Comparison of ENCODE assay signal across 8 cellular contexts in genomic region chr9:19049872-19050636, GRCh38. TPM values are rescaled to one million over a fixed set of nuclear protein-coding genes. Genes with fewer than 3 reads are reported as not detected.
DNase-seq lines count a peak whose midpoint lies in the region; ATAC-seq and TF ChIP-seq lines count a peak whose summit lies in the region.

No MANE protein-coding gene starts in this region.

- H3K9me3 Mint-ChIP-seq in activated naive CD4-positive, alpha-beta T cell treated with anti-CD3 and anti-CD28 coated beads, Interleukin-2, amount 50 U/mL, for 72 hours = no peaks in the 10 kb centered on the region

- TF ChIP-seq POLR2A in IMR-90 (IDR thresholded peaks at IDR 0.05; ENCODE audit: low read depth, low read length) (no peak), prostate gland (IDR thresholded peaks at IDR 0.05) (no peak)

- peaks cover 37% of the 10 kb centered on the region for H3K4me1 ChIP-seq in DND-41 (ENCODE audit: insufficient read depth, low read length)
- peaks cover 2% of the 10 kb centered on the region; the same call in 1 of the 2 replicates for H3K4me1 ChIP-seq in IMR-90 (ENCODE audit: control insufficient read depth, insufficient read depth, low read length)
- no peaks in the 10 kb centered on the region for H3K4me1 ChIP-seq in prostate gland (replicated peaks)

- ATAC-seq in DND-41 (ENCODE audit: insufficient read depth, low read depth) = no peak
- peak; percentile 10 for ATAC-seq in IMR-90 (ENCODE audit: low read depth)
- no peak for ATAC-seq in activated naive CD4-positive, alpha-beta T cell treated with anti-CD3 and anti-CD28 coated beads, Interleukin-2, amount 50 U/mL, for 72 hours
- peak; percentile 2 to 16 for ATAC-seq in left cardiac atrium

- H4K5ac ChIP-seq in IMR-90 (ENCODE audit: low read depth, low read length) = peak overlapping the region; percentile 35; the same call in 1 of the 2 replicates

- H2AK9ac ChIP-seq in IMR-90 (replicated peaks; ENCODE audit: low read depth, low read length, poor library complexity) = peak overlapping the region; percentile 90

- TF ChIP-seq CTCF in DND-41 (IDR thresholded peaks at IDR 0.05; ENCODE audit: borderline replicate concordance, extremely low read depth, low read length, poor library complexity, severe bottlenecking) (no peak), IMR-90 (conservative IDR thresholded peaks at IDR 0.05; ENCODE audit: low read depth, low read length) (no peak), prostate gland (IDR thresholded peaks at IDR 0.05) (no peak)

- dilution Hi-C loops in IMR-90 (cut with HindIII; ENCODE audit: low sequenced_read_pairs, unreplicated experiment) = no loop called here

- POLR2A ChIA-PET in IMR-90 (lab: Charles Lee; ENCODE audit: unreplicated experiment) = no interaction called here

- peak overlapping the region; percentile 78 to 94 for H4K8ac ChIP-seq in IMR-90 (ENCODE audit: low read depth in 2 of 2, low read length in 2 of 2)

- peak overlapping the region; percentile 78 for H2AK5ac ChIP-seq in IMR-90 (ENCODE audit: low read depth, low read length)

- WGBS in IMR-90 (ENCODE audit: extremely low coverage in 2 of 2, insufficient read length in 1 of 2), 2 experiments = 1% methylated on average over 7 of the region's 36 CpGs; no CpG with 5 or more reads in 1 of the 2 experiments
- 2% methylated on average over 36 of the region's 36 CpGs for WGBS in prostate gland

- CTCF ChIA-PET in IMR-90 (lab: Yijun Ruan, JAX) = interaction anchor here (1.4 kb wide), 1 partner anchor 124 kb away, joined by 4 read pairs; no protein-coding TSS in a partner anchor

- H3K27me3 ChIP-seq in DND-41 (ENCODE audit: insufficient read depth, low read length, poor library complexity) (no peaks in the 10 kb centered on the region), IMR-90 (ENCODE audit: control insufficient read depth, insufficient read depth, low read length) (no peaks in the 10 kb centered on the region), prostate gland (replicated peaks; ENCODE audit: insufficient read depth) (no peaks in the 10 kb centered on the region)

- H3K9me1 ChIP-seq in IMR-90 (ENCODE audit: insufficient read depth, low read length) = 0 out of 2 replicates have a peak, but pooled peaks cover 2% of the 10 kb centered on the region

- H2AFZ ChIP-seq in DND-41 (ENCODE audit: low read depth, low read length) (peak overlapping the region; percentile 85), IMR-90 (replicated peaks; ENCODE audit: low read length, poor library complexity) (peak overlapping the region; percentile 96)

- H4K20me1 ChIP-seq in DND-41 (ENCODE audit: insufficient read depth, low read length) = peaks cover 13% of the 10 kb centered on the region; the same call in 1 of the 2 replicates
- peaks cover 24% of the 10 kb centered on the region for H4K20me1 ChIP-seq in IMR-90 (ENCODE audit: insufficient read depth, low read length)

- peak overlapping the region; percentile 78 for H3K4ac ChIP-seq in IMR-90 (ENCODE audit: low read depth, low read length)

- in situ Hi-C loops in IMR-90 (cut with MboI; ENCODE audit: low sequenced_read_pairs) = loop anchor here (10.0 to 25.0 kb wide), 2 partner anchors 125 to 1513 kb away; no protein-coding TSS in a partner anchor

- H3K79me2 ChIP-seq in DND-41 (ENCODE audit: insufficient read depth, low read length) = peaks cover 33% of the 10 kb centered on the region

- DNase-seq in DND-41 (peak; percentile 17), IMR-90 (peak; percentile 54), left cardiac atrium (no peak), prostate gland (ENCODE audit: low spot score) (no peak), activated gamma-delta T cell treated with Interleukin-2 at 50 U/mL for 16 hours (no peak), GDM1 (lab: John Stamatoyannopoulos, UW) (no peak), ureter (ENCODE audit: low spot score) (no peak)
- DNase-seq in activated naive CD4-positive, alpha-beta T cell treated with anti-CD3 and anti-CD28 coated beads, Interleukin-2, amount 50 U/mL, for 72 hours (ENCODE audit: low spot score in 2 of 2) = no peak

- H3K9me3 ChIP-seq in DND-41 (ENCODE audit: insufficient read depth, low read length, severe bottlenecking) (no peaks in the 10 kb centered on the region), IMR-90 (ENCODE audit: control insufficient read depth, insufficient read depth, low read length) (no peaks in the 10 kb centered on the region), prostate gland (no peaks in the 10 kb centered on the region)

- peak overlapping the region; percentile 86 for H3K14ac ChIP-seq in IMR-90 (replicated peaks; ENCODE audit: low read depth, low read length)

- peak overlapping the region; percentile 64 for H2BK5ac ChIP-seq in IMR-90 (ENCODE audit: low read depth, low read length, poor library complexity, severe bottlenecking)

- peaks cover 18% of the 10 kb centered on the region in 2 donors for H3K36me3 Mint-ChIP-seq in activated naive CD4-positive, alpha-beta T cell treated with anti-CD3 and anti-CD28 coated beads, Interleukin-2, amount 50 U/mL, for 72 hours

- peak overlapping the region; percentile 95 to 98 for H3K27ac Mint-ChIP-seq in activated naive CD4-positive, alpha-beta T cell treated with anti-CD3 and anti-CD28 coated beads, Interleukin-2, amount 50 U/mL, for 72 hours

- peak overlapping the region; percentile 93 for H3K23ac ChIP-seq in IMR-90 (ENCODE audit: low read depth, low read length)

- H3K4me3 ChIP-seq in DND-41 (ENCODE audit: low read depth in 1 of 2, low read length in 2 of 2) (peak overlapping the region; percentile 75 to 83), IMR-90 (ENCODE audit: insufficient read depth, low read depth, low read length) (peak overlapping the region; percentile 74), prostate gland (peak overlapping the region; percentile 79 to 89)

- H4K91ac ChIP-seq in IMR-90 (ENCODE audit: insufficient read depth, low read depth, low read length) = peak overlapping the region; percentile 77

- peak overlapping the region; percentile 59 for H3K56ac ChIP-seq in IMR-90 (ENCODE audit: extremely low read depth, insufficient read depth, low read length)

- H3K27ac ChIP-seq in DND-41 (ENCODE audit: low read length) = peak overlapping the region; percentile 97
- H3K27ac ChIP-seq in IMR-90 (ENCODE audit: insufficient read depth, low read length) = peak overlapping the region; percentile 83
- H3K27ac ChIP-seq in prostate gland = peak overlapping the region; percentile 94 to 95

- no peaks in the 10 kb centered on the region; the same call in 1 of the 2 replicates for H3K36me3 ChIP-seq in DND-41 (ENCODE audit: insufficient read depth, low read length)
- no peaks in the 10 kb centered on the region for H3K36me3 ChIP-seq in IMR-90 (ENCODE audit: control insufficient read depth, insufficient read depth, low read length)
- no peaks in the 10 kb centered on the region for H3K36me3 ChIP-seq in prostate gland

- intact Hi-C loops in IMR-90 (cut with micrococcal nuclease) = loop anchor here (1.0 to 2.0 kb wide), 4 partner anchors 124 to 407 kb away; no protein-coding TSS in a partner anchor
- intact Hi-C loops in left cardiac atrium (cut with DNase I) = loop anchor here in 1 of 2 donors (2.0 to 5.0 kb wide), 3 partner anchors 123 to 407 kb away; no protein-coding TSS in a partner anchor
- intact Hi-C loops in prostate gland (cut with DNase I) = no loop called here

- no peak overlapping the region for H2BK20ac ChIP-seq in IMR-90 (ENCODE audit: low read depth, low read length)

- no TSS peak for BruUV-seq in IMR-90 (replicated peaks; lab: Mats Ljungman, UMichigan)

- peaks cover 10 to 29% of the 10 kb centered on the region in 2 experiments; a peak in 3 of 4 replicates for H3K79me1 ChIP-seq in IMR-90 (ENCODE audit: low read depth in 1 of 2, low read length in 2 of 2)

- H3K4me2 ChIP-seq in DND-41 (ENCODE audit: insufficient read depth, low read length) (peak overlapping the region; percentile 83), IMR-90 (ENCODE audit: low read depth, low read length) (peak overlapping the region; percentile 97)

- H2BK120ac ChIP-seq in IMR-90 (ENCODE audit: low read depth, low read length) = peak overlapping the region; percentile 10; the same call in 1 of the 2 replicates

- no peak overlapping the region for H2BK15ac ChIP-seq in IMR-90 (ENCODE audit: low read depth, low read length)

- TF ChIP-seq RAD21 in IMR-90 (IDR thresholded peaks at IDR 0.05; ENCODE audit: low read length) = no peak

- peak overlapping the region; percentile 49 for H3K18ac ChIP-seq in IMR-90 (ENCODE audit: low read depth, low read length)

- H3K9ac ChIP-seq in DND-41 (ENCODE audit: low read depth, low read length) = peak overlapping the region; percentile 77
- H3K9ac ChIP-seq in IMR-90 (ENCODE audit: low read depth, low read length) = peak overlapping the region; percentile 91

TF ChIP-seq in IMR-90, 13 proteins besides CTCF, POLR2A, EP300 and RAD21 (continues in another document):
- peak; percentile 72 for TF ChIP-seq MAFK (IDR thresholded peaks at IDR 0.05; ENCODE audit: low read depth, low read length)

RNA-seq across cellular contexts. Expression of gene RRAGA, which starts 0.8 kb away (rescaled TPM):
- 63.3 and 74.7 TPM in 2 replicates for total RNA-seq in IMR-90 (2012; rRNA removed)
- polyA plus RNA-seq in IMR-90 (2012; rRNA removed) = 150 and 154 TPM in 2 replicates
- polyA plus RNA-seq in IMR-90 (2012; cell fraction: cytosol; rRNA removed) = 67.5 and 92.7 TPM in 2 replicates
- 36.1 and 61.7 TPM in 2 replicates for polyA plus RNA-seq in IMR-90 (2012; cell fraction: nucleus; rRNA removed; ENCODE audit: low replicate concordance)
- 10 to 100 TPM; 20.5 to 52.8 TPM for total RNA-seq in activated naive CD4-positive, alpha-beta T cell treated with anti-CD3 and anti-CD28 coated beads, Interleukin-2, amount 50 U/mL, for 72 hours
- 10 to 100 TPM; 72.1 to 94.6 TPM for total RNA-seq in left cardiac atrium
- total RNA-seq in prostate gland = 10 to 100 TPM; 49.9 to 63.4 TPM
- total RNA-seq in ureter = 90.4 TPM

RNA-seq across cellular contexts. Expression of gene SAXO1, which starts 17.0 kb away (rescaled TPM):
- total RNA-seq in IMR-90 (2012; rRNA removed) (under 0.01 TPM in 1 of 2 replicates, not detected in the other), left cardiac atrium (under 1 TPM in 1 of 2 donors, not detected in 1; 0.15 TPM), prostate gland (1 to 10 TPM in 1 of 2 donors, under 1 TPM in 1; 0.36 to 6.1 TPM), ureter (0.57 TPM)
- polyA plus RNA-seq in IMR-90 (2012; rRNA removed) = not detected in 2 replicates
- polyA plus RNA-seq in IMR-90 (2012; cell fraction: cytosol; rRNA removed) = not detected in 2 replicates
- not detected in 2 replicates for polyA plus RNA-seq in IMR-90 (2012; cell fraction: nucleus; rRNA removed; ENCODE audit: low replicate concordance)
- under 1 TPM in 1 of 2 donors, not detected in 1; 0.05 TPM for total RNA-seq in activated naive CD4-positive, alpha-beta T cell treated with anti-CD3 and anti-CD28 coated beads, Interleukin-2, amount 50 U/mL, for 72 hours

RNA-seq across cellular contexts. Expression of gene HAUS6, which starts 52.6 kb away (rescaled TPM):
- 13.3 and 21.4 TPM in 2 replicates for total RNA-seq in IMR-90 (2012; rRNA removed)
- polyA plus RNA-seq in IMR-90 (2012; rRNA removed) = 5.1 and 5.8 TPM in 2 replicates
- 1.2 and 2.5 TPM in 2 replicates for polyA plus RNA-seq in IMR-90 (2012; cell fraction: cytosol; rRNA removed)
- 1.6 and 5.3 TPM in 2 replicates for polyA plus RNA-seq in IMR-90 (2012; cell fraction: nucleus; rRNA removed; ENCODE audit: low replicate concordance)
- 10 to 100 TPM; 35.3 to 37.5 TPM for total RNA-seq in activated naive CD4-positive, alpha-beta T cell treated with anti-CD3 and anti-CD28 coated beads, Interleukin-2, amount 50 U/mL, for 72 hours
- 10 to 100 TPM in 1 of 2 donors, 1 to 10 TPM in 1; 6.8 to 11.7 TPM for total RNA-seq in left cardiac atrium
- total RNA-seq in prostate gland = 10 to 100 TPM in 1 of 2 donors, 1 to 10 TPM in 1; 7.3 to 11.3 TPM
- 13.1 TPM for total RNA-seq in ureter

Comparison
In these comparisons a context has a peak if more than half of its experiments do, and no peak if none do; other contexts are left out.
1. ATAC-seq: peak in IMR-90 (single experiment) and left cardiac atrium (2 of 2); none in DND-41 (single experiment) and activated naive CD4-positive, alpha-beta T cell treated with anti-CD3 and anti-CD28 coated beads, Interleukin-2, amount 50 U/mL, for 72 hours (0 of 2).
2. DNase-seq: peak in DND-41 (single experiment) and IMR-90 (single experiment); none in activated naive CD4-positive, alpha-beta T cell treated with anti-CD3 and anti-CD28 coated beads, Interleukin-2, amount 50 U/mL, for 72 hours (0 of 2), left cardiac atrium (single experiment), prostate gland (single experiment), activated gamma-delta T cell treated with Interleukin-2 at 50 U/mL for 16 hours (single experiment), GDM1 (single experiment) and ureter (single experiment).
3. Peak in every context shown above with its lines, with median percentiles within 50 percentile points of each other: H3K27ac ChIP-seq and H3K4me3 ChIP-seq.